Comparison of ENCODE assay signal across 18 cellular contexts in genomic region chr2:42369551-42370229, GRCh38. TPM values are rescaled to one million over a fixed set of nuclear protein-coding genes. Genes with fewer than 3 reads are reported as not detected.
DNase-seq lines count a peak whose midpoint lies in the region; ATAC-seq, FAIRE-seq and TF ChIP-seq lines count a peak whose summit lies in the region.
"Had no signal": no experiment of that assay in that cellular context is flagged by ENCODE, and none has a peak within 500 bp of the region (broad histone marks: within the 10 kb centered on the region; RNA-seq: fewer than 3 reads in every experiment).

No MANE protein-coding gene starts in this region.

- no peak for TF ChIP-seq POLR2A in K562 (conservative IDR thresholded peaks at IDR 0.05)

- H3K9me2 ChIP-seq in Loucy (replicated peaks; ENCODE audit: low read depth, low read length): no peaks in the 10 kb centered on the region

- no peak for ATAC-seq in K562
- peak; percentile 1 for ATAC-seq in mucosa of descending colon
- no peak for ATAC-seq in GM18517 (IDR thresholded peaks at IDR 0.05; ENCODE audit: unreplicated experiment)
- ATAC-seq in HG03432 (IDR thresholded peaks at IDR 0.05; ENCODE audit: unreplicated experiment): no peak
- ATAC-seq: SK-N-SH treated with all-trans-retinoic acid at 6 μM for 48 hours had no signal

- POLR2A ChIA-PET in K562 (lab: Yijun Ruan, JAX): no interaction called here

- in situ Hi-C loops in K562 (cut with MboI): no loop called here

- H3K4me2 ChIP-seq in Loucy (ENCODE audit: low read depth, low read length, poor library complexity, severe bottlenecking) (peak overlapping the region; percentile 42), K562 (ENCODE audit: insufficient read depth, low read length) (no peak overlapping the region)

- H3K9me3 ChIP-seq in Loucy (ENCODE audit: insufficient read depth, low read depth, low read length) (no peaks in the 10 kb centered on the region), K562 (replicated peaks; ENCODE audit: control insufficient read depth, insufficient read depth, low read depth, low read length) (no peaks in the 10 kb centered on the region), mucosa of descending colon (no peaks in the 10 kb centered on the region)

- no peaks in the 10 kb centered on the region for H3K9me1 ChIP-seq in K562 (ENCODE audit: control insufficient read depth, insufficient read depth, low read length)

- no peak overlapping the region for H3K4me3 ChIP-seq in Loucy (ENCODE audit: low read length, poor library complexity, severe bottlenecking)
- H3K4me3 ChIP-seq in K562: no peak overlapping the region
- no peak overlapping the region for H3K4me3 ChIP-seq in mucosa of descending colon

- H3K36me3 ChIP-seq in Loucy (ENCODE audit: insufficient read depth, low read length): no peaks in the 10 kb centered on the region
- H3K36me3 ChIP-seq in K562 (ENCODE audit: control insufficient read depth, insufficient read depth, low read length): no peaks in the 10 kb centered on the region
- no peaks in the 10 kb centered on the region for H3K36me3 ChIP-seq in mucosa of descending colon (ENCODE audit: low read depth)
- H3K36me3 ChIP-seq: brain microvascular endothelial cell had no signal

- TF ChIP-seq CTCF in Loucy (conservative IDR thresholded peaks at IDR 0.05; ENCODE audit: low read length): no peak
- no peak for TF ChIP-seq CTCF in K562 (IDR thresholded peaks at IDR 0.05 in 2 of 3, conservative IDR thresholded peaks at IDR 0.05 in 1 of 3; ENCODE audit: insufficient read depth in 2 of 3, low read depth in 1 of 3, low read length in 3 of 3)
- no peak for TF ChIP-seq CTCF in mucosa of descending colon (IDR thresholded peaks at IDR 0.05)

- no peak for TF ChIP-seq EP300 in K562 (IDR thresholded peaks at IDR 0.05; ENCODE audit: low read length)

- intact Hi-C loops in K562 (cut with micrococcal nuclease): no loop called here
- intact Hi-C loops in mucosa of descending colon (cut with DNase I, micrococcal nuclease): no loop called here

- no peak overlapping the region for H3K27ac ChIP-seq in K562 (ENCODE audit: extremely low read depth, low read depth, low read length)
- H3K27ac ChIP-seq: brain microvascular endothelial cell had no signal

- H3K9ac ChIP-seq in Loucy (ENCODE audit: low read depth, low read length, poor library complexity, severe bottlenecking): no peak overlapping the region
- no peak overlapping the region for H3K9ac ChIP-seq in K562 (ENCODE audit: insufficient read depth in 1 of 2, low read depth in 2 of 2, low read length in 2 of 2)

- H3K79me2 ChIP-seq in Loucy (ENCODE audit: insufficient read depth, low read length) (no peaks in the 10 kb centered on the region), K562 (ENCODE audit: control insufficient read depth, insufficient read depth, low read length) (no peaks in the 10 kb centered on the region)

- DNase-seq in DMS153 (lab: John Stamatoyannopoulos, UW): peak; percentile 88
- no peak for DNase-seq in K562 (ENCODE audit: extremely low read depth in 1 of 4, low spot score in 3 of 4)
- DNase-seq in mucosa of descending colon: no peak
- no peak for DNase-seq in putamen (ENCODE audit: low spot score)
- DNase-seq: activated B cell treated with CpG ODN at 0.5 μM for 24 hours; activated naive CD4-positive, alpha-beta T cell treated with anti-CD3 and anti-CD28 coated beads, Interleukin-2, amount 10 ng/mL, durations not matched to agents 7 days and 5 days; brain microvascular endothelial cell; effector CD4-positive, alpha-beta T cell; foreskin fibroblast; immature natural killer cell; NCI-H1105; retina; trophoblast cell had no signal

- TF ChIP-seq RAD21 in K562 (CRISPR knock-in tag; conservative IDR thresholded peaks at IDR 0.05 in 1 of 2, IDR thresholded peaks at IDR 0.05 in 1 of 2): no peak

- H3F3A ChIP-seq in Loucy (ENCODE audit: low read depth): no peaks in the 10 kb centered on the region

- CTCF ChIA-PET in K562 (lab: Yijun Ruan, JAX; ENCODE audit: low intra/inter-chr PET ratio): no interaction called here

- H4K20me1 ChIP-seq in Loucy (ENCODE audit: insufficient read depth, low read length, poor library complexity, severe bottlenecking) (no peaks in the 10 kb centered on the region), K562 (replicated peaks; ENCODE audit: control insufficient read depth, insufficient read depth, low read length) (no peaks in the 10 kb centered on the region)

- H2AFZ ChIP-seq in Loucy (ENCODE audit: low read length) (peak overlapping the region; percentile 44), K562 (ENCODE audit: low read depth, low read length) (no peak overlapping the region)

- H3K27me3 ChIP-seq in Loucy (ENCODE audit: insufficient read depth, low read length, poor library complexity, severe bottlenecking): no peaks in the 10 kb centered on the region
- H3K27me3 ChIP-seq in K562 (ENCODE audit: control insufficient read depth in 2 of 2, insufficient read depth in 2 of 2, low read length in 2 of 2): peaks cover 5 to 20% of the 10 kb centered on the region in 2 experiments
- H3K27me3 ChIP-seq: brain microvascular endothelial cell had no signal

- H3K4me1 ChIP-seq in Loucy (ENCODE audit: insufficient read depth, low read length, poor library complexity, severe bottlenecking) (peaks cover 9% of the 10 kb centered on the region), K562 (replicated peaks in 1 of 2; ENCODE audit: control insufficient read depth in 2 of 2, insufficient read depth in 2 of 2, low read length in 2 of 2) (no peaks in the 10 kb centered on the region), mucosa of descending colon (ENCODE audit: low read depth) (peaks cover 11% of the 10 kb centered on the region)

- no TSS peak for BruUV-seq in K562 (replicated peaks; lab: Mats Ljungman, UMichigan)

- 21% methylated on average over 5 of the region's 5 CpGs for WGBS in K562 (ENCODE audit: insufficient coverage, low coverage, missing lambda C conversion rate)

- FAIRE-seq in K562 (lab: Jason Lieb, UNC): no peak
- FAIRE-seq: GM12892 had no signal

TF ChIP-seq in K562, 482 proteins besides CTCF, POLR2A, EP300 and RAD21:
- TF ChIP-seq PTRF (tag; IDR thresholded peaks at IDR 0.05) (no peak), PKNOX1 (IDR thresholded peaks at IDR 0.05) (peak; percentile 63), ARID2 (IDR thresholded peaks at IDR 0.05) (no peak), ZNF146 (CRISPR knock-in tag; IDR thresholded peaks at IDR 0.05; ENCODE audit: unreplicated experiment) (no peak), VEZF1 (CRISPR knock-in tag; IDR thresholded peaks at IDR 0.05) (no peak)
TF ChIP-seq in K562: peak in this region for 1.

RNA-seq across cellular contexts. Expression of gene COX7A2L, which starts 8.7 kb away (rescaled TPM):
- 27.4 and 46.0 TPM in 2 replicates for total RNA-seq in K562 (2011; cell fraction: chromatin; rRNA removed; ENCODE audit: low replicate concordance)
- total RNA-seq in K562 (2011; cell fraction: nucleolus; rRNA removed): 25.0 and 27.9 TPM in 2 replicates
- 63.9 and 106 TPM in 2 replicates for total RNA-seq in K562 (2011; cell fraction: nucleoplasm; rRNA removed)
- total RNA-seq in K562 (2014; rRNA removed) (106 and 118 TPM in 2 replicates), K562 (2014; rRNA removed; fragmentation: Illumina TruSeq; extraction: Trizol) (166 and 174 TPM in 2 replicates), K562 (2015; rRNA removed; fragmentation: Illumina TruSeq; extraction: Trizol) (132 and 142 TPM in 2 replicates), K562 (2021) (107 and 122 TPM in 2 replicates), mucosa of descending colon (100 to 1,000 TPM in 2 of 3 donors, 10 to 100 TPM in 1; 87.0 to 113 (median 108) TPM)
- polyA plus RNA-seq in K562 (2011; rRNA removed) (163 TPM in 2 replicates), K562 (2014; fragmentation: Illumina TruSeq; extraction: Trizol) (177 TPM in 2 replicates), K562 (2014; fragmentation: Nextera tagmentation; extraction: Ambion mirVana) (100 to 1,000 TPM; 366 to 481 TPM), K562 (2014; rRNA removed) (143 TPM in 2 replicates)
- 72.4 and 141 TPM in 2 replicates for polyA plus RNA-seq in K562 (2011; cell fraction: cytosol; rRNA removed)
- polyA plus RNA-seq in K562 (2011; cell fraction: nucleus; rRNA removed): 32.2 and 59.7 TPM in 2 replicates
- polyA plus RNA-seq in K562 (2012): 135 and 320 TPM in 2 replicates
- polyA minus RNA-seq in K562 (2011; rRNA and poly(A)+ RNA removed): 72.0 and 91.7 TPM in 2 replicates
- 28.1 and 34.2 TPM in 2 replicates for polyA minus RNA-seq in K562 (2011; cell fraction: cytosol; rRNA and poly(A)+ RNA removed)
- 14.1 and 23.3 TPM in 2 replicates for polyA minus RNA-seq in K562 (2011; cell fraction: nucleus; rRNA and poly(A)+ RNA removed)
